Comparison of ENCODE assay signal across 9 cellular contexts in genomic region chr3:57958642-57959406, GRCh38. TPM values are rescaled to one million over a fixed set of nuclear protein-coding genes. Genes with fewer than 3 reads are reported as not detected.
DNase-seq lines count a peak whose midpoint lies in the region; ATAC-seq, FAIRE-seq and TF ChIP-seq lines count a peak whose summit lies in the region.
"Had no signal": no experiment of that assay in that cellular context is flagged by ENCODE, and none has a peak within 500 bp of the region (broad histone marks: within the 10 kb centered on the region; RNA-seq: fewer than 3 reads in every experiment).

No MANE protein-coding gene starts in this region.

- TF ChIP-seq CTCF in RWPE1 (conservative IDR thresholded peaks at IDR 0.05; ENCODE audit: low read depth) (no peak), left ventricle myocardium inferior (IDR thresholded peaks at IDR 0.05; ENCODE audit: borderline replicate concordance) (no peak), spleen (IDR thresholded peaks at IDR 0.05 in 8 of 11, conservative IDR thresholded peaks at IDR 0.05 in 3 of 11) (no peak)

- CTCF ChIA-PET in RWPE1 (lab: Yijun Ruan, JAX), result interaction anchor here (0.6 kb wide), 1 partner anchor 23 kb away, joined by 6 read pairs; no protein-coding TSS in a partner anchor

- H3K9me3 ChIP-seq in left ventricle myocardium inferior (replicated peaks) (no peaks in the 10 kb centered on the region), spleen (no peaks in the 10 kb centered on the region)

- ATAC-seq in GM18520 (IDR thresholded peaks at IDR 0.05; ENCODE audit: unreplicated experiment) (no peak), GM21367 (IDR thresholded peaks at IDR 0.05; ENCODE audit: unreplicated experiment) (no peak)

- intact Hi-C loops in left ventricle myocardium inferior (cut with micrococcal nuclease) (no loop called here), spleen (cut with DNase I; ENCODE audit: low total_unique reads) (no loop called here)

- H3K27ac ChIP-seq in RWPE1, result peak overlapping the region; percentile 80
- peak overlapping the region; percentile 81 for H3K27ac ChIP-seq in left ventricle myocardium inferior (replicated peaks)
- H3K27ac ChIP-seq in spleen, result peak overlapping the region in 7 of 8 donors; percentile 62 to 80 (median 74)

- no peak for FAIRE-seq in H54 (lab: Jason Lieb, UNC)

- H3K4me3 ChIP-seq in left ventricle myocardium inferior (peak overlapping the region; percentile 25), spleen (peak overlapping the region in 1 of 8 donors; percentile 41)

- no peaks in the 10 kb centered on the region for H3K27me3 ChIP-seq in left ventricle myocardium inferior (ENCODE audit: low read depth)
- no peaks in the 10 kb centered on the region for H3K27me3 ChIP-seq in spleen (replicated peaks in 1 of 7)

- H3K36me3 ChIP-seq in left ventricle myocardium inferior, result no peaks in the 10 kb centered on the region
- H3K36me3 ChIP-seq in spleen, result no peaks in the 10 kb centered on the region

- POLR2A ChIA-PET in RWPE1 (lab: Yijun Ruan, JAX; ENCODE audit: low non-redundant PET), result no interaction called here

- TF ChIP-seq POLR2A in H54 (IDR thresholded peaks at IDR 0.05; ENCODE audit: low read depth, low read length), result 0 out of 2 replicates have a peak, but pooled peaks have one; percentile 14
- no peak for TF ChIP-seq POLR2A in spleen (IDR thresholded peaks at IDR 0.05)

- H3K4me1 ChIP-seq in left ventricle myocardium inferior, result peaks cover 36% of the 10 kb centered on the region
- peaks cover 14 to 38% (median 22%) of the 10 kb centered on the region in 6 donors for H3K4me1 ChIP-seq in spleen

- WGBS in spleen, 5 donors, result 40 to 69% (median 50%) methylated on average over 10 to 13 of the region's 13 CpGs

- DNase-seq in H54 (ENCODE audit: insufficient read length, low spot score) (peak; percentile 49), RWPE1 (ENCODE audit: low spot score) (no peak), left ventricle myocardium inferior (peak; percentile 48), spleen (no peak), kidney glomerular epithelial cell (lab: John Stamatoyannopoulos, UW) (no peak), HuH-7 (ENCODE audit: low spot score) (no peak)
- DNase-seq: NCI-H1092 had no signal

RNA-seq across cellular contexts. Expression of gene FLNB, which starts 49.4 kb away (rescaled TPM):
- 34.8 TPM for total RNA-seq in left ventricle myocardium inferior
- total RNA-seq in spleen, result 100 to 1,000 TPM in 4 of 7 donors, 10 to 100 TPM in 3; 77.5 to 163 (median 111) TPM
- polyA plus RNA-seq in spleen, result 10 to 100 TPM; 38.9 to 70.3 (median 49.4) TPM

Comparison
In these comparisons a context has a peak if more than half of its experiments do, and no peak if none do; other contexts are left out.
1. DNase-seq: peak in H54 (single experiment) and left ventricle myocardium inferior (single experiment); none in RWPE1 (single experiment), spleen (single experiment), kidney glomerular epithelial cell (single experiment) and HuH-7 (single experiment).
2. Peak in every context shown above with its lines, with median percentiles within 50 percentile points of each other: H3K27ac ChIP-seq.